13 cellular contexts compared by ENCODE assay signal in genomic region chr10:97013983-97014382, GRCh38.
DNase-seq lines count a peak whose midpoint lies in the region; ATAC-seq and TF ChIP-seq lines count a peak whose summit lies in the region.
"Had no signal": no experiment of that assay in that cellular context is flagged by ENCODE, and none has a peak within 500 bp of the region (broad histone marks: within the 10 kb centered on the region; RNA-seq: fewer than 3 reads in every experiment).

No MANE protein-coding gene starts in this region.

- H3K4me1 Mint-ChIP-seq in activated naive CD4-positive, alpha-beta T cell treated with anti-CD3 and anti-CD28 coated beads, Interleukin-2, amount 10 ng/mL, durations not matched to agents 7 days and 5 days: peaks cover 18% of the 10 kb centered on the region

- no peak overlapping the region for H4K5ac ChIP-seq in IMR-90 (ENCODE audit: low read depth, low read length)

- no peak overlapping the region for H2BK20ac ChIP-seq in IMR-90 (ENCODE audit: low read depth, low read length)

- in situ Hi-C loops in IMR-90 (cut with MboI; ENCODE audit: low sequenced_read_pairs): no loop called here

- H3K56ac ChIP-seq in IMR-90 (ENCODE audit: extremely low read depth, insufficient read depth, low read length): no peak overlapping the region

- WGBS in IMR-90 (ENCODE audit: extremely low coverage in 2 of 2, insufficient read length in 1 of 2), 2 experiments: no CpG with 5 or more reads among the region's 8 CpGs

- no TSS peak for BruUV-seq in IMR-90 (replicated peaks; lab: Mats Ljungman, UMichigan)

- no peak overlapping the region for H3K18ac ChIP-seq in IMR-90 (ENCODE audit: low read depth, low read length)

- no peaks in the 10 kb centered on the region for H3K9me3 Mint-ChIP-seq in activated naive CD4-positive, alpha-beta T cell treated with anti-CD3 and anti-CD28 coated beads, Interleukin-2, amount 10 ng/mL, durations not matched to agents 7 days and 5 days
- H3K9me3 Mint-ChIP-seq: CD4-positive, alpha-beta T cell had no signal

- no peaks in the 10 kb centered on the region for H4K20me1 ChIP-seq in IMR-90 (ENCODE audit: insufficient read depth, low read length)

- H3K79me1 ChIP-seq in IMR-90 (ENCODE audit: low read depth in 1 of 2, low read length in 2 of 2): no peaks in the 10 kb centered on the region

- no peaks in the 10 kb centered on the region for H3K9me1 ChIP-seq in IMR-90 (ENCODE audit: insufficient read depth, low read length)

- intact Hi-C loops in IMR-90 (cut with micrococcal nuclease) (no loop called here), posterior vena cava (cut with DNase I) (no loop called here)

- H2BK120ac ChIP-seq in IMR-90 (ENCODE audit: low read depth, low read length): no peak overlapping the region

- no peak for TF ChIP-seq POLR2A in IMR-90 (IDR thresholded peaks at IDR 0.05; ENCODE audit: low read depth, low read length)

- no peak overlapping the region for H3K23ac ChIP-seq in IMR-90 (ENCODE audit: low read depth, low read length)

- no peak overlapping the region for H3K4ac ChIP-seq in IMR-90 (ENCODE audit: low read depth, low read length)

- no peak for TF ChIP-seq RAD21 in IMR-90 (IDR thresholded peaks at IDR 0.05; ENCODE audit: low read length)

- no peaks in the 10 kb centered on the region for H3K9me3 ChIP-seq in IMR-90 (ENCODE audit: control insufficient read depth, insufficient read depth, low read length)

- no peak overlapping the region for H3K4me3 ChIP-seq in IMR-90 (ENCODE audit: insufficient read depth, low read depth, low read length)

- H3K36me3 ChIP-seq in IMR-90 (ENCODE audit: control insufficient read depth, insufficient read depth, low read length): no peaks in the 10 kb centered on the region

- no peak for ATAC-seq in IMR-90 (ENCODE audit: low read depth)
- no peak for ATAC-seq in left lobe of liver
- ATAC-seq in HG03095 (IDR thresholded peaks at IDR 0.05; ENCODE audit: unreplicated experiment): no peak

- H3K27ac Mint-ChIP-seq in activated naive CD4-positive, alpha-beta T cell treated with anti-CD3 and anti-CD28 coated beads, Interleukin-2, amount 10 ng/mL, durations not matched to agents 7 days and 5 days: no peak overlapping the region
- H3K27ac Mint-ChIP-seq: CD4-positive, alpha-beta T cell had no signal

- H3K9ac ChIP-seq in IMR-90 (ENCODE audit: low read depth, low read length): no peak overlapping the region

- no peak overlapping the region for H3K14ac ChIP-seq in IMR-90 (replicated peaks; ENCODE audit: low read depth, low read length)

- DNase-seq in activated naive CD4-positive, alpha-beta T cell treated with anti-CD3 and anti-CD28 coated beads, Interleukin-2, amount 10 ng/mL, durations not matched to agents 7 days and 5 days: peak; percentile 14
- no peak for DNase-seq in activated naive CD4-positive, alpha-beta T cell (lab: John Stamatoyannopoulos, UW)
- no peak for DNase-seq in IMR-90
- DNase-seq in left lobe of liver (ENCODE audit: low spot score): peak; percentile 23
- peak; percentile 70 for DNase-seq in posterior vena cava (ENCODE audit: low spot score)
- DNase-seq in activated CD4-positive, alpha-beta T cell treated with anti-CD3 and anti-CD28 coated beads, Interleukin-2, amount 50 U/mL, for 1 hour: no peak
- DNase-seq: 8988T; C1 segment of cervical spinal cord; Calu3; CD4-positive, alpha-beta T cell; DMS 273 treated with DMSO at 0.1 percent for 48 hours had no signal

- dilution Hi-C loops in IMR-90 (cut with HindIII; ENCODE audit: low sequenced_read_pairs, unreplicated experiment): no loop called here

- peak overlapping the region; percentile 23 for H2AFZ ChIP-seq in IMR-90 (replicated peaks; ENCODE audit: low read length, poor library complexity)

- no peak overlapping the region for H3K4me2 ChIP-seq in IMR-90 (ENCODE audit: low read depth, low read length)

- CTCF ChIA-PET in activated naive CD4-positive, alpha-beta T cell treated with anti-CD3 and anti-CD28 coated beads, Interleukin-2, amount 10 ng/mL, durations not matched to agents 7 days and 5 days (lab: Charles Lee): interaction anchor here (2.3 kb wide), 1 partner anchor 23 kb away, joined by 7 read pairs; no protein-coding TSS in a partner anchor
- CTCF ChIA-PET in IMR-90 (lab: Yijun Ruan, JAX): no interaction called here

- H3K27me3 Mint-ChIP-seq in activated naive CD4-positive, alpha-beta T cell treated with anti-CD3 and anti-CD28 coated beads, Interleukin-2, amount 10 ng/mL, durations not matched to agents 7 days and 5 days: peaks cover 14% of the 10 kb centered on the region
- H3K27me3 Mint-ChIP-seq: CD4-positive, alpha-beta T cell had no signal

- H2BK5ac ChIP-seq in IMR-90 (ENCODE audit: low read depth, low read length, poor library complexity, severe bottlenecking): no peak overlapping the region

- no peak for TF ChIP-seq CTCF in IMR-90 (conservative IDR thresholded peaks at IDR 0.05; ENCODE audit: low read depth, low read length)

- no peaks in the 10 kb centered on the region for H3K4me1 ChIP-seq in IMR-90 (ENCODE audit: control insufficient read depth, insufficient read depth, low read length)

- H2AK5ac ChIP-seq in IMR-90 (ENCODE audit: low read depth, low read length): no peak overlapping the region

- H4K91ac ChIP-seq in IMR-90 (ENCODE audit: insufficient read depth, low read depth, low read length): no peak overlapping the region

- peaks cover 17% of the 10 kb centered on the region for H3K27me3 ChIP-seq in IMR-90 (ENCODE audit: control insufficient read depth, insufficient read depth, low read length)

- no peak overlapping the region for H3K27ac ChIP-seq in IMR-90 (ENCODE audit: insufficient read depth, low read length)
- H3K27ac ChIP-seq: HL-60 had no signal

- H2AK9ac ChIP-seq in IMR-90 (replicated peaks; ENCODE audit: low read depth, low read length, poor library complexity): no peak overlapping the region

- POLR2A ChIA-PET in IMR-90 (lab: Charles Lee; ENCODE audit: unreplicated experiment): no interaction called here

- no peak overlapping the region for H4K8ac ChIP-seq in IMR-90 (ENCODE audit: low read depth in 2 of 2, low read length in 2 of 2)

- H2BK15ac ChIP-seq in IMR-90 (ENCODE audit: low read depth, low read length): no peak overlapping the region

- no peaks in the 10 kb centered on the region for H3K36me3 Mint-ChIP-seq in activated naive CD4-positive, alpha-beta T cell treated with anti-CD3 and anti-CD28 coated beads, Interleukin-2, amount 10 ng/mL, durations not matched to agents 7 days and 5 days

- no peak overlapping the region for H3K4me3 Mint-ChIP-seq in activated naive CD4-positive, alpha-beta T cell treated with anti-CD3 and anti-CD28 coated beads, Interleukin-2, amount 10 ng/mL, durations not matched to agents 7 days and 5 days
- H3K4me3 Mint-ChIP-seq: CD4-positive, alpha-beta T cell had no signal

TF ChIP-seq in IMR-90, 13 proteins besides CTCF, POLR2A, EP300 and RAD21:
- TF ChIP-seq USF2 (IDR thresholded peaks at IDR 0.05; ENCODE audit: low read depth, low read length) (no peak), BHLHE40 (IDR thresholded peaks at IDR 0.05; ENCODE audit: low read depth, low read length) (no peak), ELK1 (IDR thresholded peaks at IDR 0.05; ENCODE audit: borderline replicate concordance, low read depth, low read length) (no peak), RCOR1 (IDR thresholded peaks at IDR 0.05; ENCODE audit: insufficient replicate concordance, low read length) (no peak), CEBPB (IDR thresholded peaks at IDR 0.05; ENCODE audit: low read depth, low read length) (no peak), MAFK (IDR thresholded peaks at IDR 0.05; ENCODE audit: low read depth, low read length) (no peak), MAZ (IDR thresholded peaks at IDR 0.05; ENCODE audit: borderline replicate concordance, low read depth, low read length) (no peak), NFE2L2 (IDR thresholded peaks at IDR 0.05; ENCODE audit: low read depth, low read length) (no peak), SMC3 (IDR thresholded peaks at IDR 0.05; ENCODE audit: low read depth, low read length) (no peak), CHD1 (IDR thresholded peaks at IDR 0.05; ENCODE audit: low read depth, low read length) (no peak), FOS (IDR thresholded peaks at IDR 0.05; ENCODE audit: low read depth, low read length) (no peak), RFX5 (IDR thresholded peaks at IDR 0.05; ENCODE audit: low read depth, low read length) (no peak), MXI1 (IDR thresholded peaks at IDR 0.05; ENCODE audit: borderline replicate concordance, low read depth, low read length) (no peak)
TF ChIP-seq in IMR-90: peak in this region for 0.

Comparison
In these comparisons a context has a peak if more than half of its experiments do, and no peak if none do; other contexts are left out.
1. DNase-seq: peak in activated naive CD4-positive, alpha-beta T cell treated with anti-CD3 and anti-CD28 coated beads, Interleukin-2, amount 10 ng/mL, durations not matched to agents 7 days and 5 days (single experiment), left lobe of liver (single experiment) and posterior vena cava (single experiment); none in activated naive CD4-positive, alpha-beta T cell (0 of 4), IMR-90 (single experiment) and activated CD4-positive, alpha-beta T cell treated with anti-CD3 and anti-CD28 coated beads, Interleukin-2, amount 50 U/mL, for 1 hour (single experiment).